ENCODE assay signal across 8 cellular contexts in genomic region chr19:16778796-16779411, GRCh38. TPM values are rescaled to one million over a fixed set of nuclear protein-coding genes. Genes with fewer than 3 reads are reported as not detected.
DNase-seq lines count a peak whose midpoint lies in the region; ATAC-seq, FAIRE-seq and TF ChIP-seq lines count a peak whose summit lies in the region.

No MANE protein-coding gene starts in this region.

- H3K9ac ChIP-seq in astrocyte (ENCODE audit: low read length), result no peak overlapping the region

- no peaks in the 10 kb centered on the region for H3K4me1 Mint-ChIP-seq in astrocyte (ENCODE audit: low read depth, unreplicated experiment)

- H2AFZ ChIP-seq in astrocyte (ENCODE audit: low read depth, low read length), result no peak overlapping the region

- H3K27ac ChIP-seq in astrocyte (ENCODE audit: low read depth, low read length), result no peak overlapping the region

- peak; percentile 86 for ATAC-seq in SK-N-SH treated with all-trans-retinoic acid at 6 μM for 48 hours
- ATAC-seq in HG03025 (IDR thresholded peaks at IDR 0.05; ENCODE audit: low FRiP score, unreplicated experiment), result no peak
- ATAC-seq in GM21526 (IDR thresholded peaks at IDR 0.05; ENCODE audit: low FRiP score, unreplicated experiment), result no peak

- peaks cover 36% of the 10 kb centered on the region for H3K27me3 Mint-ChIP-seq in astrocyte (ENCODE audit: low read depth, unreplicated experiment)

- no peak overlapping the region for H3K4me3 ChIP-seq in astrocyte (ENCODE audit: insufficient read depth, low read depth, low read length)

- DNase-seq in DMS79 treated with DMSO at 0.1 percent for 48 hours (lab: John Stamatoyannopoulos, UW), result peak; percentile 10
- peak; percentile 55 for DNase-seq in HuH-7 (ENCODE audit: low spot score)
- peak; percentile 22 for DNase-seq in astrocyte (ENCODE audit: low read depth)
- peak; percentile 59 for DNase-seq in iris pigment epithelial cell (ENCODE audit: low read depth)
- peak; percentile 2 for DNase-seq in stimulated activated CD8-positive, alpha-beta memory T cell treated with anti-CD3 and anti-CD28 coated beads, Interleukin-12 subunit alpha, Interleukin-12 subunit beta, amount 100 ng/mL, for 1 hour (ENCODE audit: low read depth)

- no peaks in the 10 kb centered on the region for H3K4me1 ChIP-seq in astrocyte (ENCODE audit: insufficient read depth, low read length)

- no peaks in the 10 kb centered on the region for H3K36me3 Mint-ChIP-seq in astrocyte (ENCODE audit: low read depth, unreplicated experiment)

- no peaks in the 10 kb centered on the region for H3K79me2 ChIP-seq in astrocyte (ENCODE audit: insufficient read depth, low read length)

- no peak overlapping the region for H3K4me3 Mint-ChIP-seq in astrocyte (ENCODE audit: unreplicated experiment)

- no peak overlapping the region for H3K4me2 ChIP-seq in astrocyte (ENCODE audit: low read length)

- no peak overlapping the region for H3K27ac Mint-ChIP-seq in astrocyte (ENCODE audit: unreplicated experiment)

- peaks cover 9% of the 10 kb centered on the region for H3K9me3 Mint-ChIP-seq in astrocyte (ENCODE audit: unreplicated experiment)

- no peaks in the 10 kb centered on the region for H3K27me3 ChIP-seq in astrocyte (ENCODE audit: insufficient read depth, low read length)

- no peak for FAIRE-seq in astrocyte (lab: Jason Lieb, UNC)

- peak; percentile 62 for TF ChIP-seq CTCF in astrocyte (IDR thresholded peaks at IDR 0.05; ENCODE audit: insufficient read depth, low read depth, low read length)

- H3K9me3 ChIP-seq in astrocyte (ENCODE audit: insufficient read depth, low read depth, low read length), result peaks cover 3% of the 10 kb centered on the region

- no peaks in the 10 kb centered on the region for H4K20me1 ChIP-seq in astrocyte (ENCODE audit: insufficient read depth, low read length)

- no peaks in the 10 kb centered on the region for H3K36me3 ChIP-seq in astrocyte (ENCODE audit: insufficient read depth, low read length)

TF ChIP-seq in SK-N-SH treated with all-trans-retinoic acid at 6 μM for 48 hours, 23 proteins besides CTCF, POLR2A, EP300 and RAD21:
- TF ChIP-seq, protein P1, sequence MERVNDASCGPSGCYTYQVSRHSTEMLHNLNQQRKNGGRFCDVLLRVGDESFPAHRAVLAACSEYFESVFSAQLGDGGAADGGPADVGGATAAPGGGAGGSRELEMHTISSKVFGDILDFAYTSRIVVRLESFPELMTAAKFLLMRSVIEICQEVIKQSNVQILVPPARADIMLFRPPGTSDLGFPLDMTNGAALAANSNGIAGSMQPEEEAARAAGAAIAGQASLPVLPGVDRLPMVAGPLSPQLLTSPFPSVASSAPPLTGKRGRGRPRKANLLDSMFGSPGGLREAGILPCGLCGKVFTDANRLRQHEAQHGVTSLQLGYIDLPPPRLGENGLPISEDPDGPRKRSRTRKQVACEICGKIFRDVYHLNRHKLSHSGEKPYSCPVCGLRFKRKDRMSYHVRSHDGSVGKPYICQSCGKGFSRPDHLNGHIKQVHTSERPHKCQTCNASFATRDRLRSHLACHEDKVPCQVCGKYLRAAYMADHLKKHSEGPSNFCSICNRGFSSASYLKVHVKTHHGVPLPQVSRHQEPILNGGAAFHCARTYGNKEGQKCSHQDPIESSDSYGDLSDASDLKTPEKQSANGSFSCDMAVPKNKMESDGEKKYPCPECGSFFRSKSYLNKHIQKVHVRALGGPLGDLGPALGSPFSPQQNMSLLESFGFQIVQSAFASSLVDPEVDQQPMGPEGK (CRISPR knock-in tag; IDR thresholded peaks at IDR 0.05; ENCODE audit: borderline replicate concordance), result no peak
- TF ChIP-seq PPARA (CRISPR knock-in tag; IDR thresholded peaks at IDR 0.05; ENCODE audit: borderline replicate concordance) (no peak), ZC3H10 (CRISPR knock-in tag; IDR thresholded peaks at IDR 0.05) (no peak), ESRRG (CRISPR knock-in tag; IDR thresholded peaks at IDR 0.05) (no peak), GLIS3 (CRISPR knock-in tag; IDR thresholded peaks at IDR 0.05) (no peak), ZFP3 (CRISPR knock-in tag; IDR thresholded peaks at IDR 0.05) (no peak), SNAI2 (CRISPR knock-in tag; IDR thresholded peaks at IDR 0.05) (no peak), ISL1 (CRISPR knock-in tag; IDR thresholded peaks at IDR 0.05) (no peak), ARNTL (CRISPR knock-in tag; IDR thresholded peaks at IDR 0.05; ENCODE audit: borderline replicate concordance, low read depth) (no peak), BACH2 (CRISPR knock-in tag; IDR thresholded peaks at IDR 0.05; ENCODE audit: borderline replicate concordance) (no peak), ZFP30 (CRISPR knock-in tag; IDR thresholded peaks at IDR 0.05) (no peak), ZNF70 (CRISPR knock-in tag; IDR thresholded peaks at IDR 0.05) (no peak), TCF4 (CRISPR knock-in tag; IDR thresholded peaks at IDR 0.05; ENCODE audit: borderline replicate concordance) (no peak)
- TF ChIP-seq, protein P2, sequence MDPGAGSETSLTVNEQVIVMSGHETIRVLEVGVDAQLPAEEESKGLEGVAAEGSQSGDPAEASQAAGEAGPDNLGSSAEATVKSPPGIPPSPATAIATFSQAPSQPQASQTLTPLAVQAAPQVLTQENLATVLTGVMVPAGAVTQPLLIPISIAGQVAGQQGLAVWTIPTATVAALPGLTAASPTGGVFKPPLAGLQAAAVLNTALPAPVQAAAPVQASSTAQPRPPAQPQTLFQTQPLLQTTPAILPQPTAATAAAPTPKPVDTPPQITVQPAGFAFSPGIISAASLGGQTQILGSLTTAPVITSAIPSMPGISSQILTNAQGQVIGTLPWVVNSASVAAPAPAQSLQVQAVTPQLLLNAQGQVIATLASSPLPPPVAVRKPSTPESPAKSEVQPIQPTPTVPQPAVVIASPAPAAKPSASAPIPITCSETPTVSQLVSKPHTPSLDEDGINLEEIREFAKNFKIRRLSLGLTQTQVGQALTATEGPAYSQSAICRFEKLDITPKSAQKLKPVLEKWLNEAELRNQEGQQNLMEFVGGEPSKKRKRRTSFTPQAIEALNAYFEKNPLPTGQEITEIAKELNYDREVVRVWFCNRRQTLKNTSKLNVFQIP (CRISPR knock-in tag; IDR thresholded peaks at IDR 0.05; ENCODE audit: borderline replicate concordance, low read depth), result no peak
- TF ChIP-seq, protein P3, sequence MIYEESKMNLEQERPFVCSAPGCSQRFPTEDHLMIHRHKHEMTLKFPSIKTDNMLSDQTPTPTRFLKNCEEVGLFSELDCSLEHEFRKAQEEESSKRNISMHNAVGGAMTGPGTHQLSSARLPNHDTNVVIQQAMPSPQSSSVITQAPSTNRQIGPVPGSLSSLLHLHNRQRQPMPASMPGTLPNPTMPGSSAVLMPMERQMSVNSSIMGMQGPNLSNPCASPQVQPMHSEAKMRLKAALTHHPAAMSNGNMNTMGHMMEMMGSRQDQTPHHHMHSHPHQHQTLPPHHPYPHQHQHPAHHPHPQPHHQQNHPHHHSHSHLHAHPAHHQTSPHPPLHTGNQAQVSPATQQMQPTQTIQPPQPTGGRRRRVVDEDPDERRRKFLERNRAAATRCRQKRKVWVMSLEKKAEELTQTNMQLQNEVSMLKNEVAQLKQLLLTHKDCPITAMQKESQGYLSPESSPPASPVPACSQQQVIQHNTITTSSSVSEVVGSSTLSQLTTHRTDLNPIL (CRISPR knock-in tag; IDR thresholded peaks at IDR 0.05; ENCODE audit: low read depth), result no peak

RNA-seq across cellular contexts. Expression of gene SIN3B, which starts 50.3 kb away (rescaled TPM):
- total RNA-seq in astrocyte, result 79.8 and 86.1 TPM in 2 replicates

RNA-seq across cellular contexts. Expression of gene NWD1, which starts 59.3 kb away (rescaled TPM):
- total RNA-seq in astrocyte, result not detected in 2 replicates

Comparison
In these comparisons a context has a peak if more than half of its experiments do, and no peak if none do; other contexts are left out.
1. DNase-seq: peak in every context shown above with its lines; median percentile 59 in iris pigment epithelial cell; 55 in HuH-7; 22 in astrocyte; 10 in DMS79 treated with DMSO at 0.1 percent for 48 hours; 2 in stimulated activated CD8-positive, alpha-beta memory T cell treated with anti-CD3 and anti-CD28 coated beads, Interleukin-12 subunit alpha, Interleukin-12 subunit beta, amount 100 ng/mL, for 1 hour.